ENCODE assay signal across 13 cellular contexts in genomic region chr3:128432301-128432897, GRCh38. TPM values are rescaled to one million over a fixed set of nuclear protein-coding genes. Genes with fewer than 3 reads are reported as not detected.
DNase-seq lines count a peak whose midpoint lies in the region; ATAC-seq lines count a peak whose summit lies in the region.
"Had no signal": no experiment of that assay in that cellular context is flagged by ENCODE, and none has a peak within 500 bp of the region (broad histone marks: within the 10 kb centered on the region; RNA-seq: fewer than 3 reads in every experiment).

No MANE protein-coding gene starts in this region.

- H3K27ac Mint-ChIP-seq in stimulated activated naive B cell treated with anti-CD40 and anti-IgM and Interleukin-4, amounts not matched to agents 10 μg/mL and 1 μg/mL and 100 μg/mL, for 72 hours, result no peak overlapping the region
- H3K27ac Mint-ChIP-seq: memory B cell had no signal

- no peaks in the 10 kb centered on the region for H3K9me3 ChIP-seq in SJCRH30 (replicated peaks)

- H3K36me3 Mint-ChIP-seq in stimulated activated naive B cell treated with anti-CD40 and anti-IgM and Interleukin-4, amounts not matched to agents 10 μg/mL and 1 μg/mL and 100 μg/mL, for 72 hours, result peaks cover 0 to 3% of the 10 kb centered on the region in 2 donors
- H3K36me3 Mint-ChIP-seq: memory B cell had no signal

- H3K27me3 ChIP-seq in SJCRH30, result peaks cover 41% of the 10 kb centered on the region

- H3K4me3 Mint-ChIP-seq in stimulated activated naive B cell treated with anti-CD40 and anti-IgM and Interleukin-4, amounts not matched to agents 10 μg/mL and 1 μg/mL and 100 μg/mL, for 72 hours, result peak overlapping the region; percentile 49 to 59
- H3K4me3 Mint-ChIP-seq: memory B cell had no signal

- DNase-seq in NCI-H1417 (lab: John Stamatoyannopoulos, UW), result peak in 2 of 3 experiments; percentile 89 to 91
- DNase-seq in NCI-H1417 treated with DMSO at 0.1 percent for 48 hours (lab: John Stamatoyannopoulos, UW), result no peak
- peak in 1 of 2 experiments; percentile 29 for DNase-seq in SJCRH30
- peak; percentile 62 for DNase-seq in iPS-NIHi7 (ENCODE audit: extremely low spot score)
- no peak for DNase-seq in stimulated activated naive B cell treated with anti-CD40 and anti-IgM and Interleukin-4, amounts not matched to agents 10 μg/mL and 1 μg/mL and 100 μg/mL, for 72 hours
- no peak for DNase-seq in NCI-H187 treated with DMSO at 0.1 percent for 48 hours (lab: John Stamatoyannopoulos, UW)
- no peak for DNase-seq in stimulated activated CD4-positive, alpha-beta T cell treated with anti-CD3 and anti-CD28 coated beads, Interleukin-4, amount 100 ng/mL, for 24 hours
- no peak for DNase-seq in T-helper 1 cell
- DNase-seq: ACHN, cerebellar nuclear complex, NCI-H226 had no signal

- H3K4me1 Mint-ChIP-seq in stimulated activated naive B cell treated with anti-CD40 and anti-IgM and Interleukin-4, amounts not matched to agents 10 μg/mL and 1 μg/mL and 100 μg/mL, for 72 hours, result peaks cover 7 to 9% of the 10 kb centered on the region in 2 donors

- peak overlapping the region; percentile 41 for H3K4me3 ChIP-seq in SJCRH30

- H3K27ac ChIP-seq in SJCRH30, result no peak overlapping the region

- no peaks in the 10 kb centered on the region for H3K4me1 ChIP-seq in SJCRH30

- no peaks in the 10 kb centered on the region for H3K9me3 Mint-ChIP-seq in stimulated activated naive B cell treated with anti-CD40 and anti-IgM and Interleukin-4, amounts not matched to agents 10 μg/mL and 1 μg/mL and 100 μg/mL, for 72 hours
- H3K9me3 Mint-ChIP-seq: memory B cell had no signal

- peaks cover 60 to 74% of the 10 kb centered on the region in 2 donors for H3K27me3 Mint-ChIP-seq in stimulated activated naive B cell treated with anti-CD40 and anti-IgM and Interleukin-4, amounts not matched to agents 10 μg/mL and 1 μg/mL and 100 μg/mL, for 72 hours

- no peaks in the 10 kb centered on the region for H3K36me3 ChIP-seq in SJCRH30

- no peak for ATAC-seq in stimulated activated naive B cell treated with anti-CD40 and anti-IgM and Interleukin-4, amounts not matched to agents 10 μg/mL and 1 μg/mL and 100 μg/mL, for 72 hours (replicated peaks)
- ATAC-seq: activated CD4-positive, CD25-positive, alpha-beta regulatory T cell treated with anti-CD3 and anti-CD28 coated beads, Interleukin-2, amount 50 U/mL, for 24 hours had no signal

RNA-seq across cellular contexts. Expression of gene DNAJB8, which starts 34.3 kb away (rescaled TPM):
- total RNA-seq in SJCRH30 (2014; rRNA removed; shearing (Covaris generic)), result not detected in 2 replicates

Comparison
In these comparisons a context has a peak if more than half of its experiments do, and no peak if none do; other contexts are left out.
1. DNase-seq: peak in NCI-H1417 (2 of 3) and iPS-NIHi7 (single experiment); none in NCI-H1417 treated with DMSO at 0.1 percent for 48 hours (single experiment), stimulated activated naive B cell treated with anti-CD40 and anti-IgM and Interleukin-4, amounts not matched to agents 10 μg/mL and 1 μg/mL and 100 μg/mL, for 72 hours (single experiment), NCI-H187 treated with DMSO at 0.1 percent for 48 hours (single experiment), stimulated activated CD4-positive, alpha-beta T cell treated with anti-CD3 and anti-CD28 coated beads, Interleukin-4, amount 100 ng/mL, for 24 hours (single experiment) and T-helper 1 cell (0 of 5).